In genomic region chr1:109619655-109620395, GRCh38 we compare ENCODE assay signal across 1 cellular context.
TF ChIP-seq lines count a peak whose summit lies in the region.

TSS of gene AMPD2 (plus strand) at chr1:109619837. CDS start at chr1:109621176, 1,339 bp downstream.

TF ChIP-seq in HepG2, 621 proteins besides CTCF, POLR2A, EP300 and RAD21 (continued from another document and continues in another):
- TF ChIP-seq KIAA2018 (CRISPR knock-in tag; IDR thresholded peaks at IDR 0.05; ENCODE audit: borderline replicate concordance) (no peak), NCOA1 (CRISPR knock-in tag; IDR thresholded peaks at IDR 0.05) (peak; percentile 78), ZNF800 (CRISPR knock-in tag; IDR thresholded peaks at IDR 0.05) (peak; percentile 66; the same call in 1 of the 2 replicates), ZFAT (CRISPR knock-in tag; conservative IDR thresholded peaks at IDR 0.05) (no peak), THAP11 (CRISPR knock-in tag; IDR thresholded peaks at IDR 0.05) (0 out of 2 replicates have a peak, but pooled peaks have one; percentile 46), ZNF180 (CRISPR knock-in tag; IDR thresholded peaks at IDR 0.05; ENCODE audit: borderline replicate concordance, low read depth) (no peak), YY1 (IDR thresholded peaks at IDR 0.05; ENCODE audit: insufficient read depth, insufficient replicate concordance, low read depth, low read length) (peak; percentile 81), ERF (CRISPR knock-in tag; IDR thresholded peaks at IDR 0.05) (peak; percentile 21), ARID2 (CRISPR knock-in tag; IDR thresholded peaks at IDR 0.05; ENCODE audit: borderline replicate concordance) (no peak), ZNF564 (CRISPR knock-in tag; IDR thresholded peaks at IDR 0.05) (no peak), ZNF766 (CRISPR knock-in tag; IDR thresholded peaks at IDR 0.05; ENCODE audit: borderline replicate concordance) (0 out of 2 replicates have a peak, but pooled peaks have one; percentile 70), NONO (IDR thresholded peaks at IDR 0.05) (no peak), NONO (CRISPR knock-in tag; conservative IDR thresholded peaks at IDR 0.05) (peak; percentile 40), ZNF431 (CRISPR knock-in tag; IDR thresholded peaks at IDR 0.05; ENCODE audit: borderline replicate concordance, low read depth) (no peak), MXI1 (IDR thresholded peaks at IDR 0.05; ENCODE audit: borderline replicate concordance, low read depth, low read length) (peak; percentile 98; the same call in 2 of the 3 replicates), PHF21A (CRISPR knock-in tag; IDR thresholded peaks at IDR 0.05) (peak; percentile 37; the same call in 1 of the 2 replicates), PHF20 (CRISPR knock-in tag; IDR thresholded peaks at IDR 0.05) (peak; percentile 63), IRX3 (CRISPR knock-in tag; IDR thresholded peaks at IDR 0.05; ENCODE audit: borderline replicate concordance, low read depth) (no peak; the same call in 1 of the 2 replicates), ZNF614 (CRISPR knock-in tag; IDR thresholded peaks at IDR 0.05; ENCODE audit: borderline replicate concordance) (0 out of 2 replicates have a peak, but pooled peaks have one; percentile 18), ASH2L (IDR thresholded peaks at IDR 0.05; ENCODE audit: insufficient read length, low read depth, low read length) (peak; percentile 10), MEF2D (CRISPR knock-in tag; IDR thresholded peaks at IDR 0.05) (no peak), TEF (CRISPR knock-in tag; IDR thresholded peaks at IDR 0.05) (0 out of 2 replicates have a peak, but pooled peaks have one; percentile 24), TCF12 (IDR thresholded peaks at IDR 0.05) (no peak), TCF12 (CRISPR knock-in tag; IDR thresholded peaks at IDR 0.05) (0 out of 2 replicates have a peak, but pooled peaks have one; percentile 55), RCOR2 (CRISPR knock-in tag; IDR thresholded peaks at IDR 0.05) (no peak), ZNF776 (CRISPR knock-in tag; IDR thresholded peaks at IDR 0.05) (0 out of 2 replicates have a peak, but pooled peaks have one; percentile 66), POLR2G (IDR thresholded peaks at IDR 0.05; ENCODE audit: low read depth, low read length) (peak; percentile 70), HBP1 (CRISPR knock-in tag; IDR thresholded peaks at IDR 0.05; ENCODE audit: low read depth) (0 out of 2 replicates have a peak, but pooled peaks have one; percentile 70), KDM1A (CRISPR knock-in tag; IDR thresholded peaks at IDR 0.05) (no peak), ZFYVE20 (CRISPR knock-in tag; IDR thresholded peaks at IDR 0.05; ENCODE audit: borderline replicate concordance, low read depth) (no peak), ZNF331 (CRISPR knock-in tag; IDR thresholded peaks at IDR 0.05) (0 out of 2 replicates have a peak, but pooled peaks have one; percentile 17), ZNF792 (CRISPR knock-in tag; IDR thresholded peaks at IDR 0.05) (peak; percentile 20; the same call in 1 of the 2 replicates), HOXA5 (CRISPR knock-in tag; IDR thresholded peaks at IDR 0.05) (peak; percentile 52), GATAD1 (CRISPR knock-in tag; IDR thresholded peaks at IDR 0.05) (peak; percentile 21; the same call in 1 of the 2 replicates), ZNF274 (CRISPR knock-in tag; IDR thresholded peaks at IDR 0.05) (peak; percentile 49; the same call in 1 of the 2 replicates), ZNF256 (CRISPR knock-in tag; conservative IDR thresholded peaks at IDR 0.05) (0 out of 2 replicates have a peak, but pooled peaks have one; percentile 59), ZNF572 (CRISPR knock-in tag; IDR thresholded peaks at IDR 0.05) (peak; percentile 73; the same call in 1 of the 2 replicates), FOXP1 (IDR thresholded peaks at IDR 0.05) (no peak), FOXP1 (CRISPR knock-in tag; IDR thresholded peaks at IDR 0.05) (no peak), DPF2 (CRISPR knock-in tag; IDR thresholded peaks at IDR 0.05; ENCODE audit: borderline replicate concordance, low read depth) (no peak), PBX3 (CRISPR knock-in tag; IDR thresholded peaks at IDR 0.05; ENCODE audit: borderline replicate concordance) (0 out of 2 replicates have a peak, but pooled peaks have one; percentile 22), ZFP1 (CRISPR knock-in tag; IDR thresholded peaks at IDR 0.05) (0 out of 2 replicates have a peak, but pooled peaks have one; percentile 58)
- TF ChIP-seq, protein P1, sequence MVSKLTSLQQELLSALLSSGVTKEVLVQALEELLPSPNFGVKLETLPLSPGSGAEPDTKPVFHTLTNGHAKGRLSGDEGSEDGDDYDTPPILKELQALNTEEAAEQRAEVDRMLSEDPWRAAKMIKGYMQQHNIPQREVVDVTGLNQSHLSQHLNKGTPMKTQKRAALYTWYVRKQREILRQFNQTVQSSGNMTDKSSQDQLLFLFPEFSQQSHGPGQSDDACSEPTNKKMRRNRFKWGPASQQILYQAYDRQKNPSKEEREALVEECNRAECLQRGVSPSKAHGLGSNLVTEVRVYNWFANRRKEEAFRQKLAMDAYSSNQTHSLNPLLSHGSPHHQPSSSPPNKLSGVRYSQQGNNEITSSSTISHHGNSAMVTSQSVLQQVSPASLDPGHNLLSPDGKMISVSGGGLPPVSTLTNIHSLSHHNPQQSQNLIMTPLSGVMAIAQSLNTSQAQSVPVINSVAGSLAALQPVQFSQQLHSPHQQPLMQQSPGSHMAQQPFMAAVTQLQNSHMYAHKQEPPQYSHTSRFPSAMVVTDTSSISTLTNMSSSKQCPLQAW (CRISPR knock-in tag; IDR thresholded peaks at IDR 0.05): peak; percentile 82
- TF ChIP-seq, protein P2, sequence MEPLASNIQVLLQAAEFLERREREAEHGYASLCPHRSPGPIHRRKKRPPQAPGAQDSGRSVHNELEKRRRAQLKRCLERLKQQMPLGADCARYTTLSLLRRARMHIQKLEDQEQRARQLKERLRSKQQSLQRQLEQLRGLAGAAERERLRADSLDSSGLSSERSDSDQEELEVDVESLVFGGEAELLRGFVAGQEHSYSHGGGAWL (CRISPR knock-in tag; IDR thresholded peaks at IDR 0.05): peak; percentile 93
- TF ChIP-seq, protein P3, sequence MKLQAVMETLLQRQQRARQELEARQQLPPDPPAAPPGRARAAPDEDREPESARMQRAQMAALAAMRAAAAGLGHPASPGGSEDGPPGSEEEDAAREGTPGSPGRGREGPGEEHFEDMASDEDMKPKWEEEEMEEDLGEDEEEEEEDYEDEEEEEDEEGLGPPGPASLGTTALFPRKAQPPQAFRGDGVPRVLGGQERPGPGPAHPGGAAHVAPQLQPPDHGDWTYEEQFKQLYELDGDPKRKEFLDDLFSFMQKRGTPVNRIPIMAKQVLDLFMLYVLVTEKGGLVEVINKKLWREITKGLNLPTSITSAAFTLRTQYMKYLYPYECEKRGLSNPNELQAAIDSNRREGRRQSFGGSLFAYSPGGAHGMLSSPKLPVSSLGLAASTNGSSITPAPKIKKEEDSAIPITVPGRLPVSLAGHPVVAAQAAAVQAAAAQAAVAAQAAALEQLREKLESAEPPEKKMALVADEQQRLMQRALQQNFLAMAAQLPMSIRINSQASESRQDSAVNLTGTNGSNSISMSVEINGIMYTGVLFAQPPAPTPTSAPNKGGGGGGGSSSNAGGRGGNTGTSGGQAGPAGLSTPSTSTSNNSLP (IDR thresholded peaks at IDR 0.05; ENCODE audit: low read depth, low read length): no peak
- TF ChIP-seq, protein P4, sequence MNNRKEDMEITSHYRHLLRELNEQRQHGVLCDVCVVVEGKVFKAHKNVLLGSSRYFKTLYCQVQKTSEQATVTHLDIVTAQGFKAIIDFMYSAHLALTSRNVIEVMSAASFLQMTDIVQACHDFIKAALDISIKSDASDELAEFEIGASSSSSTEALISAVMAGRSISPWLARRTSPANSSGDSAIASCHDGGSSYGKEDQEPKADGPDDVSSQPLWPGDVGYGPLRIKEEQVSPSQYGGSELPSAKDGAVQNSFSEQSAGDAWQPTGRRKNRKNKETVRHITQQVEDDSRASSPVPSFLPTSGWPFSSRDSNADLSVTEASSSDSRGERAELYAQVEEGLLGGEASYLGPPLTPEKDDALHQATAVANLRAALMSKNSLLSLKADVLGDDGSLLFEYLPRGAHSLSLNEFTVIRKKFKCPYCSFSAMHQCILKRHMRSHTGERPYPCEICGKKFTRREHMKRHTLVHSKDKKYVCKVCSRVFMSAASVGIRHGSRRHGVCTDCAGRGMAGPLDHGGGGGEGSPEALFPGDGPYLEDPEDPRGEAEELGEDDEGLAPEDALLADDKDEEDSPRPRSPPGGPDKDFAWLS (CRISPR knock-in tag; IDR thresholded peaks at IDR 0.05; ENCODE audit: borderline replicate concordance): no peak
